In genomic region chr6:167094820-167095637, GRCh38 we compare ENCODE assay signal across 8 cellular contexts. TPM values are rescaled to one million over a fixed set of nuclear protein-coding genes. Genes with fewer than 3 reads are reported as not detected.
DNase-seq lines count a peak whose midpoint lies in the region; ATAC-seq and TF ChIP-seq lines count a peak whose summit lies in the region.

No MANE protein-coding gene starts in this region.

- peaks cover 23 to 73% (median 57%) of the 10 kb centered on the region in 4 donors for H3K4me1 Mint-ChIP-seq in CD4-positive, CD25-positive, alpha-beta regulatory T cell
- peaks cover 64% of the 10 kb centered on the region for H3K4me1 Mint-ChIP-seq in activated T-helper 17 cell treated with anti-CD3 and anti-CD28 coated beads, Interleukin-2, amount 50 U/mL, for 72 hours

- peaks cover 64% of the 10 kb centered on the region for H3K4me1 ChIP-seq in CD4-positive, CD25-positive, alpha-beta regulatory T cell (ENCODE audit: control insufficient read depth, insufficient read depth, low read length, poor library complexity, severe bottlenecking)

- no peaks in the 10 kb centered on the region for H3K27me3 Mint-ChIP-seq in CD4-positive, CD25-positive, alpha-beta regulatory T cell
- H3K27me3 Mint-ChIP-seq in activated T-helper 17 cell treated with anti-CD3 and anti-CD28 coated beads, Interleukin-2, amount 50 U/mL, for 72 hours = no peaks in the 10 kb centered on the region

- POLR2A ChIA-PET in RWPE1 (lab: Yijun Ruan, JAX; ENCODE audit: low non-redundant PET) = no interaction called here

- no peaks in the 10 kb centered on the region for H3K36me3 ChIP-seq in CD4-positive, CD25-positive, alpha-beta regulatory T cell (ENCODE audit: control insufficient read depth, insufficient read depth, low read length)

- no peaks in the 10 kb centered on the region for H3K36me3 Mint-ChIP-seq in CD4-positive, CD25-positive, alpha-beta regulatory T cell
- H3K36me3 Mint-ChIP-seq in activated T-helper 17 cell treated with anti-CD3 and anti-CD28 coated beads, Interleukin-2, amount 50 U/mL, for 72 hours (ENCODE audit: low read depth) = no peaks in the 10 kb centered on the region

- H3K4me3 ChIP-seq in CD4-positive, CD25-positive, alpha-beta regulatory T cell (ENCODE audit: low read depth, low read length) = peak overlapping the region; percentile 83

- H3K4me3 Mint-ChIP-seq in CD4-positive, CD25-positive, alpha-beta regulatory T cell = peak overlapping the region; percentile 76 to 85 (median 84)
- peak overlapping the region; percentile 86 for H3K4me3 Mint-ChIP-seq in activated T-helper 17 cell treated with anti-CD3 and anti-CD28 coated beads, Interleukin-2, amount 50 U/mL, for 72 hours

- no peaks in the 10 kb centered on the region for H3K27me3 ChIP-seq in CD4-positive, CD25-positive, alpha-beta regulatory T cell (ENCODE audit: control insufficient read depth, insufficient read depth, low read length)

- ATAC-seq in CD4-positive, CD25-positive, alpha-beta regulatory T cell (ENCODE audit: low read depth in 2 of 2) = peak; percentile 56 to 60
- ATAC-seq in GM19328 (IDR thresholded peaks at IDR 0.05; ENCODE audit: unreplicated experiment) (peak; percentile 49), HG03139 (IDR thresholded peaks at IDR 0.05; ENCODE audit: unreplicated experiment) (peak; percentile 42)
- peak; percentile 67 for ATAC-seq in activated T-helper 17 cell treated with anti-CD3 and anti-CD28 coated beads, Interleukin-2, amount 50 U/mL, for 72 hours (replicated peaks)

- no peaks in the 10 kb centered on the region for H3K9me3 ChIP-seq in CD4-positive, CD25-positive, alpha-beta regulatory T cell (ENCODE audit: control insufficient read depth in 2 of 2, low read length in 2 of 2)

- peak overlapping the region; percentile 93 to 96 (median 96) for H3K27ac Mint-ChIP-seq in CD4-positive, CD25-positive, alpha-beta regulatory T cell
- peak overlapping the region; percentile 92 for H3K27ac Mint-ChIP-seq in activated T-helper 17 cell treated with anti-CD3 and anti-CD28 coated beads, Interleukin-2, amount 50 U/mL, for 72 hours

- H3K27ac ChIP-seq in CD4-positive, CD25-positive, alpha-beta regulatory T cell (ENCODE audit: insufficient read depth, low read length, poor library complexity, severe bottlenecking) = peak overlapping the region; percentile 84
- no peak overlapping the region for H3K27ac ChIP-seq in RWPE1

- TF ChIP-seq CTCF in RWPE1 (conservative IDR thresholded peaks at IDR 0.05; ENCODE audit: low read depth) = no peak

- CTCF ChIA-PET in RWPE1 (lab: Yijun Ruan, JAX) = interaction anchor here (0.6 kb wide), 1 partner anchor 86 kb away, joined by 5 read pairs; no protein-coding TSS in a partner anchor

- peak; percentile 35 to 48 (median 43) for DNase-seq in CD4-positive, CD25-positive, alpha-beta regulatory T cell
- DNase-seq in RWPE1 (ENCODE audit: low spot score) (no peak), LoVo (ENCODE audit: low spot score) (no peak), DMS 273 treated with DMSO at 0.1 percent for 48 hours (lab: John Stamatoyannopoulos, UW) (no peak), nucleus accumbens (lab: John Stamatoyannopoulos, UW) (no peak)

- H3K9me3 Mint-ChIP-seq in CD4-positive, CD25-positive, alpha-beta regulatory T cell = no peaks in the 10 kb centered on the region
- H3K9me3 Mint-ChIP-seq in activated T-helper 17 cell treated with anti-CD3 and anti-CD28 coated beads, Interleukin-2, amount 50 U/mL, for 72 hours = no peaks in the 10 kb centered on the region

RNA-seq across cellular contexts. Expression of gene CCR6, which starts 27.9 kb away (rescaled TPM):
- 40.8 TPM for total RNA-seq in CD4-positive, CD25-positive, alpha-beta regulatory T cell
- polyA plus RNA-seq in CD4-positive, CD25-positive, alpha-beta regulatory T cell = 10 to 100 TPM; 52.7 to 97.3 (median 79.0) TPM
- total RNA-seq in activated T-helper 17 cell treated with anti-CD3 and anti-CD28 coated beads, Interleukin-2, amount 50 U/mL, for 72 hours = 10 to 100 TPM; 31.5 to 55.7 TPM

Comparison
In these comparisons a context has a peak if more than half of its experiments do, and no peak if none do; other contexts are left out.
1. DNase-seq: peak in CD4-positive, CD25-positive, alpha-beta regulatory T cell (3 of 3); none in RWPE1 (single experiment), LoVo (single experiment), DMS 273 treated with DMSO at 0.1 percent for 48 hours (single experiment) and nucleus accumbens (0 of 56).
2. Peak in every context shown above with its lines, with median percentiles within 50 percentile points of each other: ATAC-seq.